In the genomic region with DNA sequence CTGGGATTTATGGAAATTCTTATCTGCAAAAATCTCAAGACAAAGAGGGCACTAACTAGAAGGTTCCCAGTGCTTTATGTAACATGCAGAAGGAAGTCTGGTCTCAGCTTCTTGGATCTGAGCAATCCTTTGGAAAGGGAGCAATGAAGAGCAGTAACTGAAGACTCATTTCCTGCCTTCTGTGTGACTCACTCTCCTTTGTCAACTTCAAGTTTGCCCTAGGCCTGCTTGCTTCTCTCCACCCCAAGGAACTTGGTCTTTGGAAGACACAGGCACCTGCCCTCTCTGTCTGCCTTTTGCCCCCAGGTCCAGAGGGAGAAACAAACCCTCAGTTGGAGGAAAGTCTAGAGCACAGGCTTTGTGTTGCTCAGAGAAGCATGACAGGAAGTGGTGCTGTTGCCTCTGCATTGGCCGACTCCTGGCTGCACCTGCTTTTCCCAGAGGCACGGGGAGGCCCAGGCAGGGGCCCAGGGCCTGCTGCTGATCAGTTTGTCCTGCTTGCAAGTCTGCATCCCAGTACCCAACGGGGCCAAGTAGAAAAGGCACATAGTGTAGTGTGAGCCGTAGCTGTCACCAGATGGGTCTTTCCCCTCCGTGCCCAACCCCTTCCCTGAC, we compare ENCODE assay signal across 8 cellular contexts.
DNase-seq lines count a peak whose midpoint lies in the region; ATAC-seq, FAIRE-seq and TF ChIP-seq lines count a peak whose summit lies in the region.

No MANE protein-coding gene starts in this region.

- no peak overlapping the region for H3K4me3 ChIP-seq in GM12878
- no peak overlapping the region for H3K4me3 ChIP-seq in mesenchymal stem cell (ENCODE audit: insufficient read depth in 1 of 2, low read depth in 1 of 2, low read length in 2 of 2)

- ATAC-seq in GM12878: peak; percentile 56
- no peak for ATAC-seq in GM18867 (IDR thresholded peaks at IDR 0.05; ENCODE audit: unreplicated experiment)
- no peak for ATAC-seq in HG03095 (IDR thresholded peaks at IDR 0.05; ENCODE audit: unreplicated experiment)

- no TSS peak for BruUV-seq in GM12878 (replicated peaks; lab: Mats Ljungman, UMichigan)

- no peak overlapping the region for H4K91ac ChIP-seq in mesenchymal stem cell (ENCODE audit: low read length)

- H3K27ac ChIP-seq in GM12878 (ENCODE audit: control insufficient read depth, insufficient read depth): no peak overlapping the region
- H3K27ac ChIP-seq in mesenchymal stem cell (ENCODE audit: low read length, poor library complexity, severe bottlenecking): no peak overlapping the region

- H3K4me2 ChIP-seq in GM12878 (ENCODE audit: control insufficient read depth, insufficient read depth) (no peak overlapping the region), mesenchymal stem cell (ENCODE audit: low read length, poor library complexity, severe bottlenecking) (no peak overlapping the region)

- no peak for TF ChIP-seq RAD21 in GM12878 (IDR thresholded peaks at IDR 0.05; ENCODE audit: insufficient read depth, low read depth, low read length)

- no peak overlapping the region for H2BK5ac ChIP-seq in mesenchymal stem cell (ENCODE audit: low read depth, low read length, poor library complexity, severe bottlenecking)

- CTCF ChIA-PET in GM12878 (lab: Yijun Ruan, JAX): interaction anchor here (0.8 kb wide), 1 partner anchor 8 kb away, joined by 3 read pairs; no protein-coding TSS in a partner anchor

- H2AFZ ChIP-seq in GM12878 (ENCODE audit: control insufficient read depth, low read depth, low read length) (no peak overlapping the region), mesenchymal stem cell (ENCODE audit: low read depth, low read length) (no peak overlapping the region)

- H4K20me1 ChIP-seq in GM12878 (ENCODE audit: control insufficient read depth, insufficient read depth): no peaks in the 10 kb centered on the region; the same call in 1 of the 2 replicates

- H3K79me2 ChIP-seq in GM12878 (ENCODE audit: control insufficient read depth, insufficient read depth, low read length): no peaks in the 10 kb centered on the region

- H2AK5ac ChIP-seq in mesenchymal stem cell (ENCODE audit: low read length, severe bottlenecking): no peak overlapping the region

- H2BK12ac ChIP-seq in mesenchymal stem cell (ENCODE audit: low read length in 2 of 2): peak overlapping the region in 1 of 2 experiments; percentile 2

- H3K23ac ChIP-seq in mesenchymal stem cell (ENCODE audit: low read length in 2 of 2): no peak overlapping the region

- TF ChIP-seq EP300 in GM12878 (IDR thresholded peaks at IDR 0.05; ENCODE audit: borderline replicate concordance in 1 of 2, control insufficient read depth in 1 of 2, low read depth in 2 of 2, low read length in 2 of 2): no peak

- H3K79me1 ChIP-seq in mesenchymal stem cell (replicated peaks; ENCODE audit: low read length, poor library complexity, severe bottlenecking): peaks cover 2% of the 10 kb centered on the region

- H3K9ac ChIP-seq in GM12878 (ENCODE audit: control insufficient read depth, insufficient read depth, low read length) (no peak overlapping the region), mesenchymal stem cell (ENCODE audit: low read length) (no peak overlapping the region)

- SMC1A ChIA-PET in GM12878 (lab: Charles Lee; ENCODE audit: uncharacterized antibody, unreplicated experiment): no interaction called here

- H4K8ac ChIP-seq in mesenchymal stem cell (ENCODE audit: low read length): no peak overlapping the region

- H3K36me3 ChIP-seq in GM12878 (ENCODE audit: control insufficient read depth in 2 of 2, insufficient read depth in 2 of 2, low read length in 1 of 2): no peaks in the 10 kb centered on the region
- peaks cover 0 to 7% of the 10 kb centered on the region in 2 experiments for H3K36me3 ChIP-seq in mesenchymal stem cell (ENCODE audit: control insufficient read depth in 1 of 2, insufficient read depth in 2 of 2, low read depth in 1 of 2, low read length in 2 of 2)

- 45% methylated on average over 5 of the region's 5 CpGs for WGBS in GM12878 (ENCODE audit: insufficient coverage, insufficient replicate concordance, low lambda C conversion rate, missing lambda C conversion rate)
- WGBS in mesenchymal stem cell: 79% methylated on average over 5 of the region's 5 CpGs

- POLR2A ChIA-PET in GM12878 (lab: Charles Lee): interaction anchor here (0.6 kb wide), 1 partner anchor 154 kb away, joined by 3 read pairs; no protein-coding TSS in a partner anchor

- no peaks in the 10 kb centered on the region for H3K9me3 ChIP-seq in GM12878 (replicated peaks; ENCODE audit: control insufficient read depth, insufficient read depth, low read length)
- no peaks in the 10 kb centered on the region for H3K9me3 ChIP-seq in mesenchymal stem cell (ENCODE audit: control insufficient read depth, low read length)

- TF ChIP-seq POLR2A in GM12878 (IDR thresholded peaks at IDR 0.05; ENCODE audit: low read depth, low read length): no peak

- no peak overlapping the region for H2BK120ac ChIP-seq in mesenchymal stem cell (ENCODE audit: low read depth, low read length)

- no peak overlapping the region for H3K14ac ChIP-seq in mesenchymal stem cell (ENCODE audit: low read length in 2 of 2)

- no peak overlapping the region for H3K4ac ChIP-seq in mesenchymal stem cell (ENCODE audit: low read depth in 1 of 2, low read length in 2 of 2)

- in situ Hi-C loops in GM12878 (cut with MboI): no loop called here

- no peak overlapping the region for H3K18ac ChIP-seq in mesenchymal stem cell (ENCODE audit: low read depth in 1 of 2, low read length in 2 of 2)

- H3K4me1 ChIP-seq in GM12878 (ENCODE audit: control insufficient read depth, insufficient read depth, low read length) (peaks cover 6% of the 10 kb centered on the region), mesenchymal stem cell (ENCODE audit: control insufficient read depth, insufficient read depth, low read depth, low read length) (peaks cover 21% of the 10 kb centered on the region)

- H2BK15ac ChIP-seq in mesenchymal stem cell (ENCODE audit: low read depth, poor library complexity, severe bottlenecking): no peak overlapping the region

- FAIRE-seq in GM12878 (lab: Jason Lieb, UNC): peak; percentile 27

- RAD21 ChIA-PET in GM12878 (lab: Charles Lee; ENCODE audit: unreplicated experiment): no interaction called here

- peak; percentile 29 for DNase-seq in NCI-H2196 (lab: John Stamatoyannopoulos, UW; ENCODE audit: unreplicated experiment)
- DNase-seq in NCI-H2196 treated with DMSO at 0.1 percent for 48 hours (lab: John Stamatoyannopoulos, UW; ENCODE audit: unreplicated experiment): no peak
- DNase-seq in NOMO-1 treated with DMSO at 0.1 percent for 48 hours (lab: John Stamatoyannopoulos, UW; ENCODE audit: unreplicated experiment): peak; percentile 24
- no peak for DNase-seq in GM12878 (ENCODE audit: low read depth, low spot score)
- DNase-seq in mesenchymal stem cell: peak; percentile 84
- no peak for DNase-seq in NCI-H82 treated with DMSO at 0.1 percent for 48 hours (lab: John Stamatoyannopoulos, UW; ENCODE audit: unreplicated experiment)

- H3K27me3 ChIP-seq in GM12878 (replicated peaks in 1 of 2; ENCODE audit: control insufficient read depth in 2 of 2, insufficient read depth in 2 of 2, low read length in 1 of 2) (no peaks in the 10 kb centered on the region), mesenchymal stem cell (ENCODE audit: control insufficient read depth in 1 of 2, insufficient read depth in 1 of 2, low read length in 2 of 2) (peaks cover 0 to 3% of the 10 kb centered on the region in 2 experiments)

- no peak for TF ChIP-seq CTCF in GM12878 (IDR thresholded peaks at IDR 0.05 in 2 of 3, conservative IDR thresholded peaks at IDR 0.05 in 1 of 3; ENCODE audit: control insufficient read depth in 2 of 3, extremely low read depth in 1 of 3, insufficient read depth in 1 of 3, low read depth in 3 of 3, low read length in 3 of 3)

- intact Hi-C loops in GM12878 (cut with micrococcal nuclease; ENCODE audit: unreplicated experiment): no loop called here

TF ChIP-seq in GM12878, 131 proteins besides CTCF, POLR2A, EP300 and RAD21 (continues in another document):
- TF ChIP-seq, protein P1, sequence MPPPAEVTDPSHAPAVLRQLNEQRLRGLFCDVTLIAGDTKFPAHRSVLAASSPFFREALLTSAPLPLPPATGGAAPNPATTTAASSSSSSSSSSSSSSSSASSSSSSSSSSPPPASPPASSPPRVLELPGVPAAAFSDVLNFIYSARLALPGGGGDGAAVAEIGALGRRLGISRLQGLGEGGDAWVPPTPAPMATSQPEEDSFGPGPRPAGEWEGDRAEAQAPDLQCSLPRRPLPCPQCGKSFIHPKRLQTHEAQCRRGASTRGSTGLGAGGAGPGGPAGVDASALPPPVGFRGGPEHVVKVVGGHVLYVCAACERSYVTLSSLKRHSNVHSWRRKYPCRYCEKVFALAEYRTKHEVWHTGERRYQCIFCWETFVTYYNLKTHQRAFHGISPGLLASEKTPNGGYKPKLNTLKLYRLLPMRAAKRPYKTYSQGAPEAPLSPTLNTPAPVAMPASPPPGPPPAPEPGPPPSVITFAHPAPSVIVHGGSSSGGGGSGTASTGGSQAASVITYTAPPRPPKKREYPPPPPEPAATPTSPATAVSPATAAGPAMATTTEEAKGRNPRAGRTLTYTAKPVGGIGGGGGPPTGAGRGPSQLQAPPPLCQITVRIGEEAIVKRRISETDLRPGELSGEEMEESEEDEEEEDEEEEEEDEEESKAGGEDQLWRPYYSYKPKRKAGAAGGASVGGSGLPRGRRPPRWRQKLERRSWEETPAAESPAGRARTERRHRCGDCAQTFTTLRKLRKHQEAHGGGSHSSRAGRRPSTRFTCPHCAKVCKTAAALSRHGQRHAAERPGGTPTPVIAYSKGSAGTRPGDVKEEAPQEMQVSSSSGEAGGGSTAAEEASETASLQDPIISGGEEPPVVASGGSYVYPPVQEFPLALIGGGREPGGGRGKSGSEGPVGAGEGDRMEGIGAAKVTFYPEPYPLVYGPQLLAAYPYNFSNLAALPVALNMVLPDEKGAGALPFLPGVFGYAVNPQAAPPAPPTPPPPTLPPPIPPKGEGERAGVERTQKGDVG (CRISPR knock-in tag; IDR thresholded peaks at IDR 0.05): no peak
- TF ChIP-seq KLF5 (IDR thresholded peaks at IDR 0.05; ENCODE audit: partially characterized antibody): no peak

Comparison
In these comparisons a context has a peak if more than half of its experiments do, and no peak if none do; other contexts are left out.
1. DNase-seq: peak in NCI-H2196 (single experiment), NOMO-1 treated with DMSO at 0.1 percent for 48 hours (single experiment) and mesenchymal stem cell (single experiment); none in NCI-H2196 treated with DMSO at 0.1 percent for 48 hours (single experiment), GM12878 (single experiment) and NCI-H82 treated with DMSO at 0.1 percent for 48 hours (single experiment).